1 cellular context compared by ENCODE assay signal in genomic region chr9:3241290-3241689, GRCh38.
A peak's percentile ranks its signal among the peaks of the same experiment; 100 is the strongest.
TF ChIP-seq lines count a peak whose summit lies in the region.

No MANE protein-coding gene starts in this region.

TF ChIP-seq in H1, 55 proteins besides CTCF, POLR2A, EP300 and RAD21:
- TF ChIP-seq ASH2L (IDR thresholded peaks at IDR 0.05; ENCODE audit: low read length) (no peak), MAFK (IDR thresholded peaks at IDR 0.05; ENCODE audit: low read depth, low read length) (peak; percentile 89)
